Comparison of ENCODE assay signal across 9 cellular contexts in genomic region chr2:43427032-43427424, GRCh38.
A peak's percentile ranks its signal among the peaks of the same experiment; 100 is the strongest.
DNase-seq lines count a peak whose midpoint lies in the region; ATAC-seq and TF ChIP-seq lines count a peak whose summit lies in the region.
"Had no signal": no experiment of that assay in that cellular context is flagged by ENCODE, and none has a peak within 500 bp of the region (broad histone marks: within the 10 kb centered on the region; RNA-seq: fewer than 3 reads in every experiment).

No MANE protein-coding gene starts in this region.

- H3K9ac ChIP-seq in BLaER1 = no peak overlapping the region

- H3K4me3 ChIP-seq in BLaER1 = no peak overlapping the region
- H3K4me3 ChIP-seq in HAP-1 = no peak overlapping the region

- peaks cover 10% of the 10 kb centered on the region for H3K4me1 Mint-ChIP-seq in brain
- H3K4me1 Mint-ChIP-seq in natural killer cell treated with Interleukin-12 subunit alpha and Interleukin-12 subunit beta and Interleukin-15 and Interleukin-18, amount 100 ng/mL, for 72 hours (ENCODE audit: low read depth in 2 of 2) = peaks cover 27 to 36% of the 10 kb centered on the region in 2 donors

- in situ Hi-C loops in HAP-1 (cut with MboI; ENCODE audit: low sequenced_read_pairs) = no loop called here

- peak overlapping the region in 4 of 5 experiments; percentile 42 to 95 (median 58) for H3K27ac Mint-ChIP-seq in brain
- peak overlapping the region; percentile 85 for H3K27ac Mint-ChIP-seq in natural killer cell treated with Interleukin-12 subunit alpha and Interleukin-12 subunit beta and Interleukin-15 and Interleukin-18, amount 100 ng/mL, for 72 hours

- no peak for TF ChIP-seq CTCF in brain (conservative IDR thresholded peaks at IDR 0.05)

- peaks cover 29% of the 10 kb centered on the region for H3K4me1 ChIP-seq in BLaER1
- H3K4me1 ChIP-seq in HAP-1 = no peaks in the 10 kb centered on the region

- H3K9me3 ChIP-seq in BLaER1 = 0 out of 2 replicates have a peak, but pooled peaks cover 3% of the 10 kb centered on the region
- H3K9me3 ChIP-seq in KOPT-K1 (ENCODE audit: insufficient read depth, low read length, poor library complexity, severe bottlenecking) = no peaks in the 10 kb centered on the region
- no peaks in the 10 kb centered on the region for H3K9me3 ChIP-seq in HAP-1

- no peak for ATAC-seq in natural killer cell treated with Interleukin-12 subunit alpha and Interleukin-12 subunit beta and Interleukin-15 and Interleukin-18, amount 100 ng/mL, for 72 hours
- ATAC-seq in HG03378 (IDR thresholded peaks at IDR 0.05; ENCODE audit: unreplicated experiment) = no peak

- H3K36me3 ChIP-seq in BLaER1 (peaks cover 41% of the 10 kb centered on the region), KOPT-K1 (ENCODE audit: insufficient read depth, low read length) (0 out of 2 replicates have a peak, but pooled peaks cover 6% of the 10 kb centered on the region), HAP-1 (replicated peaks) (no peaks in the 10 kb centered on the region)

- H3K4me2 ChIP-seq in BLaER1 = peak overlapping the region; percentile 45

- peaks cover 20% of the 10 kb centered on the region for H3K36me3 Mint-ChIP-seq in brain
- H3K36me3 Mint-ChIP-seq in natural killer cell treated with Interleukin-12 subunit alpha and Interleukin-12 subunit beta and Interleukin-15 and Interleukin-18, amount 100 ng/mL, for 72 hours = peaks cover 4% of the 10 kb centered on the region

- DNase-seq in natural killer cell treated with Interleukin-12 subunit alpha and Interleukin-12 subunit beta and Interleukin-15 and Interleukin-18, amount 100 ng/mL, for 72 hours (ENCODE audit: low spot score) = no peak
- DNase-seq in NCI-H345 treated with DMSO at 0.1 percent for 48 hours (lab: John Stamatoyannopoulos, UW; ENCODE audit: unreplicated experiment) = no peak
- no peak for DNase-seq in HAP-1 (ENCODE audit: low spot score in 2 of 2)
- no peak for DNase-seq in SIG-M5 (lab: John Stamatoyannopoulos, UW)
- DNase-seq: NCI-H1694 treated with DMSO at 0.1 percent for 48 hours had no signal

- peaks cover 0 to 2% (median 2%) of the 10 kb centered on the region in 5 experiments for H3K9me3 Mint-ChIP-seq in brain
- no peaks in the 10 kb centered on the region for H3K9me3 Mint-ChIP-seq in natural killer cell treated with Interleukin-12 subunit alpha and Interleukin-12 subunit beta and Interleukin-15 and Interleukin-18, amount 100 ng/mL, for 72 hours

- no peaks in the 10 kb centered on the region for H3K27me3 Mint-ChIP-seq in brain
- no peaks in the 10 kb centered on the region for H3K27me3 Mint-ChIP-seq in natural killer cell treated with Interleukin-12 subunit alpha and Interleukin-12 subunit beta and Interleukin-15 and Interleukin-18, amount 100 ng/mL, for 72 hours

- no peak overlapping the region for H3K4me3 Mint-ChIP-seq in brain
- peak overlapping the region; percentile 70 for H3K4me3 Mint-ChIP-seq in natural killer cell treated with Interleukin-12 subunit alpha and Interleukin-12 subunit beta and Interleukin-15 and Interleukin-18, amount 100 ng/mL, for 72 hours

- no peaks in the 10 kb centered on the region for H4K20me1 ChIP-seq in BLaER1

- peak overlapping the region; percentile 19; the same call in 1 of the 2 replicates for H3K27ac ChIP-seq in BLaER1
- peak overlapping the region; percentile 65 for H3K27ac ChIP-seq in KOPT-K1 (ENCODE audit: low read depth, low read length, poor library complexity, severe bottlenecking)

- H3K27me3 ChIP-seq in BLaER1 (no peaks in the 10 kb centered on the region), HAP-1 (ENCODE audit: low read depth) (no peaks in the 10 kb centered on the region)
